ENCODE assay signal across 9 cellular contexts in the genomic region with DNA sequence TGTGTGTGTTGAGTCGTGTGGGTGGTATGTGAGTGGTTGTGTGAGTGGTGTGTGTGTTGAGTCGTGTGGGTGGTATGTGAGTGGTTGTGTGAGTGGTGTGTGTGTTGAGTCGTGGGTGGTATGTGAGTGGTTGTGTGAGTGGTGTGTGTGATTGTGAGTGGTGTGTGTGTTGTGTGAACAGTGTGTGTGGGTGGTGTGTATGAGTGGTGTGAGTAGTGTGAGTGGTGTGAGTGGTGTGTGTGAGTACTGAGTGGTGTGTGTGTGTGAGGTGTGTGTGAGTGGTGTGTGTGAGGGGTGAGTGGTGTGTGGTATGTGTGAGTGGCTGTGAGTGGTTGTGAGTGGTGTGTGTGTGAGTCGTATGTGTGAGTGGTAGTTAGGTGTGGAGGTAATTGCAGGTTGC. TPM values are rescaled to one million over a fixed set of nuclear protein-coding genes. Genes with fewer than 3 reads are reported as not detected.
DNase-seq lines count a peak whose midpoint lies in the region; ATAC-seq and TF ChIP-seq lines count a peak whose summit lies in the region.
"Not testable (repeated sequence)": the region's sequence is repeated elsewhere in the genome, so short reads cannot be mapped to it uniquely, and the experiment has no call there.
"Had no signal": no experiment of that assay in that cellular context is flagged by ENCODE, and none has a peak within 500 bp of the region (broad histone marks: within the 10 kb centered on the region; RNA-seq: fewer than 3 reads in every experiment).

No MANE protein-coding gene starts in this region.

- H2AK5ac ChIP-seq in mesenchymal stem cell (ENCODE audit: low read length, severe bottlenecking); trophoblast cell (ENCODE audit: low read length): not testable (repeated sequence)

- not testable (repeated sequence) for H3K9me3 Mint-ChIP-seq in stimulated activated memory B cell treated with anti-CD40 and anti-IgM and Interleukin-4, amounts not matched to agents 10 μg/mL and 1 μg/mL and 100 μg/mL, for 72 hours

- H3K79me1 ChIP-seq in mesenchymal stem cell (replicated peaks; ENCODE audit: low read length, poor library complexity, severe bottlenecking); trophoblast cell (ENCODE audit: low read length): not testable (repeated sequence)

- H3K4me3 Mint-ChIP-seq in stimulated activated memory B cell treated with anti-CD40 and anti-IgM and Interleukin-4, amounts not matched to agents 10 μg/mL and 1 μg/mL and 100 μg/mL, for 72 hours, result not testable (repeated sequence)

- not testable (repeated sequence) for H3K18ac ChIP-seq in mesenchymal stem cell (ENCODE audit: low read depth in 1 of 2, low read length in 2 of 2); trophoblast cell (ENCODE audit: low read length)

- H4K8ac ChIP-seq in mesenchymal stem cell (ENCODE audit: low read length); trophoblast cell (ENCODE audit: low read depth, low read length): not testable (repeated sequence)

- not testable (repeated sequence) for H2BK15ac ChIP-seq in mesenchymal stem cell (ENCODE audit: low read depth, poor library complexity, severe bottlenecking)

- ATAC-seq in stimulated activated memory B cell treated with anti-CD40 and anti-IgM and Interleukin-4, amounts not matched to agents 10 μg/mL and 1 μg/mL and 100 μg/mL, for 72 hours, result peak; percentile 43

- not testable (repeated sequence) for H3K9me3 ChIP-seq in right atrium auricular region; mesenchymal stem cell (ENCODE audit: control insufficient read depth, low read length); trophoblast cell (ENCODE audit: insufficient read depth, low read depth, low read length)

- 62% methylated on average over 2 of the region's 4 CpGs for WGBS in mesenchymal stem cell
- WGBS in trophoblast cell (ENCODE audit: extremely low coverage, insufficient coverage, insufficient read length), result 100% methylated on average over 1 of the region's 4 CpGs

- H2BK12ac ChIP-seq in mesenchymal stem cell (ENCODE audit: low read length in 2 of 2); trophoblast cell (ENCODE audit: low read length): not testable (repeated sequence)

- H2BK5ac ChIP-seq in mesenchymal stem cell (ENCODE audit: low read depth, low read length, poor library complexity, severe bottlenecking); trophoblast cell (ENCODE audit: low read depth, low read length, poor library complexity): not testable (repeated sequence)

- H2AFZ ChIP-seq in mesenchymal stem cell (ENCODE audit: low read depth, low read length); trophoblast cell (ENCODE audit: insufficient read depth, low read length, poor library complexity): not testable (repeated sequence)

- H3K79me2 ChIP-seq in trophoblast cell (ENCODE audit: control insufficient read depth, insufficient read depth, low read length, poor library complexity), result not testable (repeated sequence)

- H3K4me1 ChIP-seq in right atrium auricular region; mesenchymal stem cell (ENCODE audit: control insufficient read depth, insufficient read depth, low read depth, low read length); trophoblast cell (ENCODE audit: control insufficient read depth in 1 of 2, insufficient read depth in 2 of 2, low read length in 2 of 2): not testable (repeated sequence)

- not testable (repeated sequence) for H3K36me3 ChIP-seq in right atrium auricular region; mesenchymal stem cell (ENCODE audit: control insufficient read depth in 1 of 2, insufficient read depth in 2 of 2, low read depth in 1 of 2, low read length in 2 of 2); trophoblast cell (ENCODE audit: control insufficient read depth in 1 of 2, insufficient read depth in 2 of 2, low read length in 2 of 2)

- not testable (repeated sequence) for H3K27me3 ChIP-seq in right atrium auricular region; mesenchymal stem cell (ENCODE audit: control insufficient read depth in 1 of 2, insufficient read depth in 1 of 2, low read length in 2 of 2); trophoblast cell (ENCODE audit: insufficient read depth, low read length)

- not testable (repeated sequence) for H3K14ac ChIP-seq in mesenchymal stem cell (ENCODE audit: low read length in 2 of 2); trophoblast cell (ENCODE audit: low read length)

- not testable (repeated sequence) for H3K4me3 ChIP-seq in right atrium auricular region; mesenchymal stem cell (ENCODE audit: insufficient read depth in 1 of 2, low read depth in 1 of 2, low read length in 2 of 2)
- peak overlapping the region; percentile 59 for H3K4me3 ChIP-seq in trophoblast cell (ENCODE audit: low read depth, low read length)

- H3K27ac ChIP-seq in right atrium auricular region; mesenchymal stem cell (ENCODE audit: low read length, poor library complexity, severe bottlenecking); trophoblast cell (ENCODE audit: low read depth, low read length): not testable (repeated sequence)

- H3K4me2 ChIP-seq in mesenchymal stem cell (ENCODE audit: low read length, poor library complexity, severe bottlenecking); trophoblast cell (ENCODE audit: low read length): not testable (repeated sequence)

- H4K12ac ChIP-seq in trophoblast cell (ENCODE audit: low read depth, low read length), result not testable (repeated sequence)

- H3K27me3 Mint-ChIP-seq in stimulated activated memory B cell treated with anti-CD40 and anti-IgM and Interleukin-4, amounts not matched to agents 10 μg/mL and 1 μg/mL and 100 μg/mL, for 72 hours, result not testable (repeated sequence)

- H2BK120ac ChIP-seq in mesenchymal stem cell (ENCODE audit: low read depth, low read length); trophoblast cell (ENCODE audit: insufficient read depth, low read length, poor library complexity): not testable (repeated sequence)

- peak; percentile 0 for DNase-seq in HCEC 1CT
- peak; percentile 7 for DNase-seq in SK-N-DZ (ENCODE audit: low spot score)
- DNase-seq in ecto neural progenitor cell (ENCODE audit: low spot score), result peak; percentile 24
- DNase-seq in right atrium auricular region (ENCODE audit: low spot score), result peak; percentile 28
- DNase-seq in mesenchymal stem cell, result peak; percentile 0
- peak in 1 of 2 donors; percentile 0 for DNase-seq in trophoblast cell

- not testable (repeated sequence) for H3K23ac ChIP-seq in mesenchymal stem cell (ENCODE audit: low read length in 2 of 2); trophoblast cell (ENCODE audit: low read length)

- H3K9ac ChIP-seq in mesenchymal stem cell (ENCODE audit: low read length); trophoblast cell (ENCODE audit: low read length): not testable (repeated sequence)

- H3K4ac ChIP-seq in mesenchymal stem cell (ENCODE audit: low read depth in 1 of 2, low read length in 2 of 2); trophoblast cell (ENCODE audit: low read depth, low read length): not testable (repeated sequence)

- H4K91ac ChIP-seq in mesenchymal stem cell (ENCODE audit: low read length), result peak overlapping the region; percentile 34
- H4K91ac ChIP-seq in trophoblast cell (ENCODE audit: low read depth, low read length), result not testable (repeated sequence)

- not testable (repeated sequence) for H3K4me1 Mint-ChIP-seq in stimulated activated memory B cell treated with anti-CD40 and anti-IgM and Interleukin-4, amounts not matched to agents 10 μg/mL and 1 μg/mL and 100 μg/mL, for 72 hours

- not testable (repeated sequence) for H3K36me3 Mint-ChIP-seq in stimulated activated memory B cell treated with anti-CD40 and anti-IgM and Interleukin-4, amounts not matched to agents 10 μg/mL and 1 μg/mL and 100 μg/mL, for 72 hours

- not testable (repeated sequence) for TF ChIP-seq CTCF in right atrium auricular region (IDR thresholded peaks at IDR 0.05)

- H3K27ac Mint-ChIP-seq in stimulated activated memory B cell treated with anti-CD40 and anti-IgM and Interleukin-4, amounts not matched to agents 10 μg/mL and 1 μg/mL and 100 μg/mL, for 72 hours, result not testable (repeated sequence)

RNA-seq across cellular contexts. Expression of a gene that starts 17.5 kb away (rescaled TPM):
- polyA plus RNA-seq in SK-N-DZ (2014; cell fraction: cytosol; rRNA removed), result 6.3 and 7.9 TPM in 2 replicates
- polyA plus RNA-seq in SK-N-DZ (2014; cell fraction: nucleus; rRNA removed), result 8.4 and 13.1 TPM in 2 replicates
- total RNA-seq in right atrium auricular region, result 1 to 10 TPM in 1 of 2 donors, under 1 TPM in 1; 0.43 to 1.2 TPM
- 0.35 TPM for polyA plus RNA-seq in mesenchymal stem cell (2013, experiment 1 of 2)
- 0.38 TPM for polyA plus RNA-seq in mesenchymal stem cell (2013, experiment 2 of 2)
- polyA plus RNA-seq in trophoblast cell (2013), result 0.03 and 0.11 TPM in 2 replicates
- total RNA-seq: CD8-positive, alpha-beta memory T cell; G401 had no signal
- polyA plus RNA-seq: CD8-positive, alpha-beta memory T cell had no signal

RNA-seq across cellular contexts. Expression of a gene that starts 38.2 kb away (rescaled TPM):
- polyA plus RNA-seq in SK-N-DZ (2014; cell fraction: cytosol; rRNA removed), result not detected in 2 replicates
- not detected in 2 replicates for polyA plus RNA-seq in SK-N-DZ (2014; cell fraction: nucleus; rRNA removed)
- 1 to 10 TPM; 2.3 to 2.6 TPM for total RNA-seq in right atrium auricular region
- 0.87 TPM for polyA plus RNA-seq in mesenchymal stem cell (2013, experiment 1 of 2)
- polyA plus RNA-seq in mesenchymal stem cell (2013, experiment 2 of 2), result 0.75 TPM
- 0.36 and 0.47 TPM in 2 replicates for polyA plus RNA-seq in trophoblast cell (2013)
- total RNA-seq: G401 had no signal
- polyA plus RNA-seq: CD8-positive, alpha-beta memory T cell had no signal
